Comparison of ENCODE assay signal across 9 cellular contexts in genomic region chr5:134438268-134438622, GRCh38. TPM values are rescaled to one million over a fixed set of nuclear protein-coding genes. Genes with fewer than 3 reads are reported as not detected.
DNase-seq lines count a peak whose midpoint lies in the region; ATAC-seq, FAIRE-seq and TF ChIP-seq lines count a peak whose summit lies in the region.
"Had no signal": no experiment of that assay in that cellular context is flagged by ENCODE, and none has a peak within 500 bp of the region (broad histone marks: within the 10 kb centered on the region; RNA-seq: fewer than 3 reads in every experiment).

No MANE protein-coding gene starts in this region.

- TF ChIP-seq CTCF in astrocyte of the spinal cord (IDR thresholded peaks at IDR 0.05; ENCODE audit: low read depth, low read length) (no peak), upper lobe of left lung (IDR thresholded peaks at IDR 0.05) (no peak)

- H3K27me3 Mint-ChIP-seq in immature natural killer cell (ENCODE audit: low read depth in 3 of 3) = peaks cover 0 to 2% (median 1%) of the 10 kb centered on the region in 3 donors

- peak in 1 of 2 donors; percentile 47 for ATAC-seq in upper lobe of left lung (ENCODE audit: low FRiP score in 2 of 2)

- H3K27ac ChIP-seq in upper lobe of left lung = peak overlapping the region; percentile 78 to 84 (median 80)

- DNase-seq in NCI-H2196 (lab: John Stamatoyannopoulos, UW; ENCODE audit: unreplicated experiment) (peak; percentile 9), NCI-H2196 treated with DMSO at 0.1 percent for 48 hours (lab: John Stamatoyannopoulos, UW; ENCODE audit: unreplicated experiment) (no peak), astrocyte of the spinal cord (ENCODE audit: low read depth, low spot score) (peak; percentile 79), immature natural killer cell (no peak), upper lobe of left lung (no peak), GM12891 (ENCODE audit: insufficient read length, low spot score) (no peak), NCI-H1105 (lab: John Stamatoyannopoulos, UW) (no peak), HPDE6-E6E7 (ENCODE audit: extremely low spot score) (no peak)
- DNase-seq: NCI-H1105 treated with DMSO at 0.1 percent for 48 hours had no signal

- peak overlapping the region in 4 of 6 donors; percentile 32 to 88 (median 56) for H3K27ac Mint-ChIP-seq in immature natural killer cell

- no peak for FAIRE-seq in GM12891 (lab: Jason Lieb, UNC)

- H3K4me1 ChIP-seq in upper lobe of left lung = peaks cover 39 to 44% (median 39%) of the 10 kb centered on the region in 4 donors

- no peaks in the 10 kb centered on the region for H3K36me3 Mint-ChIP-seq in immature natural killer cell

- in situ Hi-C loops in astrocyte of the spinal cord (cut with HindIII; ENCODE audit: low sequenced_read_pairs) = no loop called here

- H3K27me3 ChIP-seq in upper lobe of left lung = no peaks in the 10 kb centered on the region

- no peak overlapping the region for H3K4me3 Mint-ChIP-seq in immature natural killer cell

- no peaks in the 10 kb centered on the region for H3K36me3 ChIP-seq in upper lobe of left lung

- H3K9me3 ChIP-seq in upper lobe of left lung = no peaks in the 10 kb centered on the region

- no peak overlapping the region for H3K4me3 ChIP-seq in astrocyte of the spinal cord (ENCODE audit: low read depth, low read length)
- H3K4me3 ChIP-seq in upper lobe of left lung = no peak overlapping the region

- no peak for TF ChIP-seq EP300 in upper lobe of left lung (IDR thresholded peaks at IDR 0.05)

- H3K4me1 Mint-ChIP-seq in immature natural killer cell = peaks cover 15 to 18% of the 10 kb centered on the region in 2 donors

- no peaks in the 10 kb centered on the region for H3K9me3 Mint-ChIP-seq in immature natural killer cell

- no peak for TF ChIP-seq POLR2A in upper lobe of left lung (IDR thresholded peaks at IDR 0.05)
- TF ChIP-seq POLR2A in GM12891 (IDR thresholded peaks at IDR 0.05; ENCODE audit: low read depth, low read length) = no peak

- 38 to 63% methylated on average over 2 of the region's 2 CpGs for WGBS in upper lobe of left lung, 2 donors

TF ChIP-seq in GM12891, 5 proteins besides CTCF, POLR2A, EP300 and RAD21:
- TF ChIP-seq PAX5 (IDR thresholded peaks at IDR 0.05; ENCODE audit: insufficient read depth, low read length, severe bottlenecking) (no peak), SPI1 (IDR thresholded peaks at IDR 0.05; ENCODE audit: low read depth, low read length) (no peak), TAF1 (IDR thresholded peaks at IDR 0.05; ENCODE audit: low read depth, low read length) (no peak), POU2F2 (IDR thresholded peaks at IDR 0.05; ENCODE audit: low read depth, low read length) (no peak), POLR2AphosphoS5 (IDR thresholded peaks at IDR 0.05; ENCODE audit: low read depth, low read length) (no peak)

RNA-seq across cellular contexts. Expression of gene CDKN2AIPNL, which starts 26.6 kb away (rescaled TPM):
- 10 to 100 TPM; 23.3 to 37.6 (median 30.0) TPM for polyA plus RNA-seq in immature natural killer cell
- total RNA-seq in upper lobe of left lung = 10 to 100 TPM in 4 of 6 donors, 1 to 10 TPM in 2; 2.1 to 18.5 (median 13.3) TPM
- polyA plus RNA-seq in GM12891 (2012; ENCODE audit: low read depth, missing spikeins) = 27.0 TPM

Comparison
In these comparisons a context has a peak if more than half of its experiments do, and no peak if none do; other contexts are left out.
1. DNase-seq: peak in NCI-H2196 (single experiment) and astrocyte of the spinal cord (single experiment); none in NCI-H2196 treated with DMSO at 0.1 percent for 48 hours (single experiment), immature natural killer cell (0 of 3), upper lobe of left lung (0 of 2), GM12891 (single experiment), NCI-H1105 (single experiment) and HPDE6-E6E7 (single experiment).